In the genomic region with DNA sequence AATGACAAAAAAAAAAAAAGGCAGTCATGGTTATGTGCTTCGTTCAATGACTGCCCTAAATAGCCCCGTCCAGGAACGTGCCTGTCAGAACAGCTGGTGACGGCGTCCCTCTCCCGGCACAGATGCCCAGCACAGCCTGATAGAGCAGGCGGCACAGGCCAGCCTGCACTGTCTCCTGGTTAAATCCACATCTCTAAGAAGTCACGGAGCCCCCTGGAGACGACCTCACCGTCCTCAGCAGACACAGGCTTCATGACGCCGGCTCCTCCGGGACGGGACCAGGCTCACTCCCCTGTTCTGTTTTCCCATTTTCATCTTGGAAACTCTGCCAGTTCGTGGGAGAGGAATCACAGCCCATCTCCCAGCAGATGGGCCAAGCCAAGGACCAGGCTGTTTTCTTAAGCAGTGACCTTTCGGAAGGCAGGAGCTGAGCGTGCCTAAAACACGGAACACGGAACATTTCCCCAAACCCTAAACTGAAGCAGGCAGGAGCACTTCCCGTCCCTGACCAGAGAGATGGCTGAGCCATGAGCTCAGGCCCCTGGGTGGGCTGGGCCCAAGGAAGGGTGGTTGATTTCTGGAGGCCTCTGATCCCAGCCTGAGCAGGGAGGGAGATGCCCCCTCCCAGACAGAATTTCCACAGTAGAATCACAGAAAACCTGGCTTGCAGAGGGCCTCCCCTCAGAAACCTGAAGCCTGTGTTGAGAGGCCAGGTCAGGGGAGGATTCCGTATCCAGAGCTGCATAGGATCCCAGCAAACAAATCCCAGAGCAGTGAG, we compare ENCODE assay signal across 12 cellular contexts. TPM values are rescaled to one million over a fixed set of nuclear protein-coding genes. Genes with fewer than 3 reads are reported as not detected.
A peak's percentile ranks its signal among the peaks of the same experiment; 100 is the strongest.
DNase-seq lines count a peak whose midpoint lies in the region; ATAC-seq, FAIRE-seq and TF ChIP-seq lines count a peak whose summit lies in the region.
"Had no signal": no experiment of that assay in that cellular context is flagged by ENCODE, and none has a peak within 500 bp of the region (broad histone marks: within the 10 kb centered on the region; RNA-seq: fewer than 3 reads in every experiment).

No MANE protein-coding gene starts in this region.

- no peak overlapping the region for H3K4me2 ChIP-seq in GM23338

- H3K79me2 ChIP-seq in GM23338 (replicated peaks; ENCODE audit: insufficient read depth): no peaks in the 10 kb centered on the region

- peak; percentile 79 for FAIRE-seq in endometrium (lab: Jason Lieb, UNC)
- FAIRE-seq: GM19239 had no signal

- H3K9me2 ChIP-seq in GM23338 (ENCODE audit: insufficient read depth): no peaks in the 10 kb centered on the region

- H3K36me3 ChIP-seq in GM23338 (ENCODE audit: insufficient read depth) (no peaks in the 10 kb centered on the region), gastrocnemius medialis (no peaks in the 10 kb centered on the region)

- H3K4me1 ChIP-seq in GM23338 (ENCODE audit: insufficient read depth) (no peaks in the 10 kb centered on the region), gastrocnemius medialis (no peaks in the 10 kb centered on the region)

- TF ChIP-seq CTCF in GM23338 (conservative IDR thresholded peaks at IDR 0.05; ENCODE audit: low read depth in 2 of 2) (no peak), gastrocnemius medialis (IDR thresholded peaks at IDR 0.05 in 4 of 5, conservative IDR thresholded peaks at IDR 0.05 in 1 of 5) (no peak)

- H2AFZ ChIP-seq in GM23338: no peak overlapping the region

- ATAC-seq in GM23338: peak; percentile 33
- ATAC-seq in gastrocnemius medialis: peak; percentile 35 to 47
- ATAC-seq in GM19023 (IDR thresholded peaks at IDR 0.05; ENCODE audit: unreplicated experiment): no peak
- ATAC-seq in HG03159 (IDR thresholded peaks at IDR 0.05; ENCODE audit: unreplicated experiment): no peak
- no peak for ATAC-seq in GM18870 (IDR thresholded peaks at IDR 0.05; ENCODE audit: unreplicated experiment)

- DNase-seq in GM23338 (ENCODE audit: low spot score) (peak; percentile 28), medulla oblongata (ENCODE audit: extremely low spot score) (peak; percentile 69), gastrocnemius medialis (no peak)
- no peak for DNase-seq in central memory CD4-positive, alpha-beta T cell
- DNase-seq: AML-193, NCI-H1105, T1000 had no signal

- TF ChIP-seq POLR2A in gastrocnemius medialis (IDR thresholded peaks at IDR 0.05): no peak

- H3K27ac Mint-ChIP-seq in GM23338: no peak overlapping the region

- H3K4me3 ChIP-seq in GM23338 (no peak overlapping the region), gastrocnemius medialis (no peak overlapping the region)

- H3F3A ChIP-seq in GM23338 (replicated peaks; ENCODE audit: low read depth): no peaks in the 10 kb centered on the region

- no peaks in the 10 kb centered on the region for H4K20me1 ChIP-seq in GM23338 (replicated peaks; ENCODE audit: insufficient read depth)

- no peaks in the 10 kb centered on the region for H3K36me3 Mint-ChIP-seq in GM23338 (ENCODE audit: low read depth)

- in situ Hi-C loops in gastrocnemius medialis (cut with MboI; ENCODE audit: low sequenced_read_pairs in 4 of 4): no loop called here

- H3K27me3 Mint-ChIP-seq in GM23338 (ENCODE audit: insufficient read depth, low read depth, poor library complexity): peaks cover 10% of the 10 kb centered on the region

- no peaks in the 10 kb centered on the region for H3K9me3 ChIP-seq in gastrocnemius medialis

- H3K27me3 ChIP-seq in GM23338 (ENCODE audit: insufficient read depth) (no peaks in the 10 kb centered on the region), gastrocnemius medialis (no peaks in the 10 kb centered on the region)

- intact Hi-C loops in gastrocnemius medialis (cut with DNase I; ENCODE audit: low total_unique reads): no loop called here

- H3K9me3 Mint-ChIP-seq in GM23338: no peaks in the 10 kb centered on the region

- H3K27ac ChIP-seq in GM23338 (ENCODE audit: low read depth): no peak overlapping the region
- peak overlapping the region; percentile 57 to 72 (median 68) for H3K27ac ChIP-seq in gastrocnemius medialis

- H3K4me3 Mint-ChIP-seq in GM23338: no peak overlapping the region

- H3K4me1 Mint-ChIP-seq in GM23338: peaks cover 21% of the 10 kb centered on the region

TF ChIP-seq in GM23338, 12 proteins besides CTCF, POLR2A, EP300 and RAD21 (continues in another document):
- TF ChIP-seq JUNB (IDR thresholded peaks at IDR 0.05; ENCODE audit: unreplicated experiment) (no peak), STAT1 (IDR thresholded peaks at IDR 0.05; ENCODE audit: unreplicated experiment) (no peak), ETS1 (IDR thresholded peaks at IDR 0.05) (no peak), CREB1 (CRISPR knock-in tag; IDR thresholded peaks at IDR 0.05; ENCODE audit: low read depth) (no peak), POLR2AphosphoS5 (IDR thresholded peaks at IDR 0.05; ENCODE audit: low read depth) (no peak), EZH2phosphoT487 (IDR thresholded peaks at IDR 0.05; ENCODE audit: unreplicated experiment) (no peak), ZNF114 (CRISPR knock-in tag; IDR thresholded peaks at IDR 0.05) (no peak)
- TF ChIP-seq, protein P1, sequence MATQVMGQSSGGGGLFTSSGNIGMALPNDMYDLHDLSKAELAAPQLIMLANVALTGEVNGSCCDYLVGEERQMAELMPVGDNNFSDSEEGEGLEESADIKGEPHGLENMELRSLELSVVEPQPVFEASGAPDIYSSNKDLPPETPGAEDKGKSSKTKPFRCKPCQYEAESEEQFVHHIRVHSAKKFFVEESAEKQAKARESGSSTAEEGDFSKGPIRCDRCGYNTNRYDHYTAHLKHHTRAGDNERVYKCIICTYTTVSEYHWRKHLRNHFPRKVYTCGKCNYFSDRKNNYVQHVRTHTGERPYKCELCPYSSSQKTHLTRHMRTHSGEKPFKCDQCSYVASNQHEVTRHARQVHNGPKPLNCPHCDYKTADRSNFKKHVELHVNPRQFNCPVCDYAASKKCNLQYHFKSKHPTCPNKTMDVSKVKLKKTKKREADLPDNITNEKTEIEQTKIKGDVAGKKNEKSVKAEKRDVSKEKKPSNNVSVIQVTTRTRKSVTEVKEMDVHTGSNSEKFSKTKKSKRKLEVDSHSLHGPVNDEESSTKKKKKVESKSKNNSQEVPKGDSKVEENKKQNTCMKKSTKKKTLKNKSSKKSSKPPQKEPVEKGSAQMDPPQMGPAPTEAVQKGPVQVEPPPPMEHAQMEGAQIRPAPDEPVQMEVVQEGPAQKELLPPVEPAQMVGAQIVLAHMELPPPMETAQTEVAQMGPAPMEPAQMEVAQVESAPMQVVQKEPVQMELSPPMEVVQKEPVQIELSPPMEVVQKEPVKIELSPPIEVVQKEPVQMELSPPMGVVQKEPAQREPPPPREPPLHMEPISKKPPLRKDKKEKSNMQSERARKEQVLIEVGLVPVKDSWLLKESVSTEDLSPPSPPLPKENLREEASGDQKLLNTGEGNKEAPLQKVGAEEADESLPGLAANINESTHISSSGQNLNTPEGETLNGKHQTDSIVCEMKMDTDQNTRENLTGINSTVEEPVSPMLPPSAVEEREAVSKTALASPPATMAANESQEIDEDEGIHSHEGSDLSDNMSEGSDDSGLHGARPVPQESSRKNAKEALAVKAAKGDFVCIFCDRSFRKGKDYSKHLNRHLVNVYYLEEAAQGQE (IDR thresholded peaks at IDR 0.05; ENCODE audit: unreplicated experiment): no peak

RNA-seq across cellular contexts. Expression of gene ADCY5, which starts 35.9 kb away (rescaled TPM):
- total RNA-seq in GM23338 (2014; rRNA removed; shearing (Covaris generic)): 10.2 and 10.3 TPM in 2 replicates
- 2.4 and 3.5 TPM in 2 replicates for polyA plus RNA-seq in GM23338 (2016; fragmentation: Nextera tagmentation; extraction: Ambion mirVana)
- 1 to 10 TPM; 1.0 to 6.4 (median 4.3) TPM for total RNA-seq in gastrocnemius medialis

Comparison
In these comparisons a context has a peak if more than half of its experiments do, and no peak if none do; other contexts are left out.
1. ATAC-seq: peak in GM23338 (single experiment) and gastrocnemius medialis (2 of 2); none in GM19023 (single experiment), HG03159 (single experiment) and GM18870 (single experiment).
2. DNase-seq: peak in GM23338 (single experiment) and medulla oblongata (single experiment); none in gastrocnemius medialis (0 of 2) and central memory CD4-positive, alpha-beta T cell (single experiment).